10 cellular contexts compared by ENCODE assay signal in genomic region chr16:87836844-87837581, GRCh38. TPM values are rescaled to one million over a fixed set of nuclear protein-coding genes. Genes with fewer than 3 reads are reported as not detected.
A peak's percentile ranks its signal among the peaks of the same experiment; 100 is the strongest.
DNase-seq lines count a peak whose midpoint lies in the region; ATAC-seq and TF ChIP-seq lines count a peak whose summit lies in the region.
"Had no signal": no experiment of that assay in that cellular context is flagged by ENCODE, and none has a peak within 500 bp of the region (broad histone marks: within the 10 kb centered on the region; RNA-seq: fewer than 3 reads in every experiment).

No MANE protein-coding gene starts in this region.

- peaks cover 50% of the 10 kb centered on the region for H3K36me3 Mint-ChIP-seq in activated naive CD8-positive, alpha-beta T cell treated with anti-CD3 and anti-CD28 coated beads, Interleukin-2, amount 50 U/mL, for 24 hours (ENCODE audit: low read depth)

- no peaks in the 10 kb centered on the region for H3K9me3 Mint-ChIP-seq in activated naive CD8-positive, alpha-beta T cell treated with anti-CD3 and anti-CD28 coated beads, Interleukin-2, amount 50 U/mL, for 24 hours

- ATAC-seq in HCT116 (0 out of 2 replicates have a peak, but pooled peaks have one; percentile 13), HG02981 (IDR thresholded peaks at IDR 0.05; ENCODE audit: unreplicated experiment) (no peak)
- no peak for ATAC-seq in activated naive CD8-positive, alpha-beta T cell treated with anti-CD3 and anti-CD28 coated beads, Interleukin-2, amount 50 U/mL, for 24 hours

- in situ Hi-C loops in KBM-7 (cut with MboI; ENCODE audit: low pct_unique_long_range_greater_than_20kb, low sequenced_read_pairs) = no loop called here
- in situ Hi-C loops in ACHN (cut with HindIII; ENCODE audit: low pct_ligation_motif_present, low pct_unique_long_range_greater_than_20kb, low sequenced_read_pairs) = no loop called here

- no peak for TF ChIP-seq POLR2A in HCT116 (IDR thresholded peaks at IDR 0.05; ENCODE audit: borderline replicate concordance, extremely low read depth, insufficient read depth, insufficient read length)

- no peak overlapping the region for H3K4me2 ChIP-seq in HCT116 (ENCODE audit: low read length)

- peaks cover 33% of the 10 kb centered on the region for H3K79me2 ChIP-seq in HCT116 (ENCODE audit: insufficient read depth, low read length)

- RAD21 ChIA-PET in HCT116 (lab: Charles Lee; ENCODE audit: low non-redundant PET in 1 of 2, low total read pairs in 2 of 2, uncharacterized antibody in 2 of 2, unreplicated experiment in 2 of 2) = no interaction called here

- DNase-seq in HCT116 (ENCODE audit: low read depth, low spot score) = no peak
- no peak for DNase-seq in activated naive CD8-positive, alpha-beta T cell treated with anti-CD3 and anti-CD28 coated beads, Interleukin-2, amount 50 U/mL, for 24 hours
- peak; percentile 88 for DNase-seq in foreskin melanocyte
- DNase-seq in occipital lobe (lab: John Stamatoyannopoulos, UW) = peak; percentile 39
- DNase-seq in DMS53 treated with DMSO at 0.1 percent for 48 hours (lab: John Stamatoyannopoulos, UW; ENCODE audit: unreplicated experiment) = no peak
- no peak for DNase-seq in KBM-7
- no peak for DNase-seq in ACHN
- DNase-seq: mammary epithelial cell had no signal

- no peak for TF ChIP-seq RAD21 in HCT116 (IDR thresholded peaks at IDR 0.05; ENCODE audit: low read depth)

- H3K27me3 ChIP-seq in HCT116 (ENCODE audit: insufficient read depth, low read length) = no peaks in the 10 kb centered on the region

- H3K9me3 ChIP-seq in HCT116 (ENCODE audit: control insufficient read depth in 1 of 2, insufficient read depth in 1 of 2, low read depth in 1 of 2, low read length in 2 of 2) = no peaks in the 10 kb centered on the region
- H3K9me3 ChIP-seq: thoracic aorta had no signal

- no peaks in the 10 kb centered on the region for H3K9me2 ChIP-seq in HCT116 (ENCODE audit: insufficient read depth)

- H3K36me3 ChIP-seq in HCT116 (ENCODE audit: control insufficient read depth in 1 of 2, insufficient read depth in 2 of 2, low read length in 2 of 2) = peaks cover 67 to 96% of the 10 kb centered on the region in 2 experiments
- H3K36me3 ChIP-seq: thoracic aorta had no signal

- no peak overlapping the region for H3K27ac ChIP-seq in HCT116 (ENCODE audit: low read depth, low read length)
- H3K27ac ChIP-seq: thoracic aorta had no signal

- H3K27ac Mint-ChIP-seq in activated naive CD8-positive, alpha-beta T cell treated with anti-CD3 and anti-CD28 coated beads, Interleukin-2, amount 50 U/mL, for 24 hours = peak overlapping the region; percentile 39

- CTCF ChIA-PET in HCT116 (lab: Charles Lee) = interaction anchor here (2.9 kb wide), 1 partner anchor 13 kb away, joined by 12 read pairs; no protein-coding TSS in a partner anchor

- H3K27me3 Mint-ChIP-seq in activated naive CD8-positive, alpha-beta T cell treated with anti-CD3 and anti-CD28 coated beads, Interleukin-2, amount 50 U/mL, for 24 hours = no peaks in the 10 kb centered on the region

- no TSS peak for BruUV-seq in HCT116 (replicated peaks; lab: Mats Ljungman, UMichigan)

- H3K4me1 Mint-ChIP-seq in activated naive CD8-positive, alpha-beta T cell treated with anti-CD3 and anti-CD28 coated beads, Interleukin-2, amount 50 U/mL, for 24 hours = peaks cover 5% of the 10 kb centered on the region

- H3K4me3 Mint-ChIP-seq in activated naive CD8-positive, alpha-beta T cell treated with anti-CD3 and anti-CD28 coated beads, Interleukin-2, amount 50 U/mL, for 24 hours = no peak overlapping the region

- no peak for TF ChIP-seq CTCF in HCT116 (IDR thresholded peaks at IDR 0.05 in 2 of 3, conservative IDR thresholded peaks at IDR 0.05 in 1 of 3; ENCODE audit: borderline replicate concordance in 1 of 3, insufficient read depth in 1 of 3, low read depth in 2 of 3, low read length in 2 of 3)

- no peak overlapping the region for H3K9ac ChIP-seq in HCT116 (ENCODE audit: low read length)

- no peaks in the 10 kb centered on the region for H3K4me1 ChIP-seq in HCT116 (ENCODE audit: control insufficient read depth in 1 of 2, insufficient read depth in 2 of 2, low read length in 2 of 2)

- no peak overlapping the region for H2AFZ ChIP-seq in HCT116 (ENCODE audit: low read depth, low read length, poor library complexity, severe bottlenecking)

- H4K20me1 ChIP-seq in HCT116 (ENCODE audit: insufficient read depth) = peaks cover 12% of the 10 kb centered on the region; the same call in 1 of the 2 replicates

- POLR2A ChIA-PET in HCT116 (lab: Charles Lee) = no interaction called here

- intact Hi-C loops in HCT116 (cut with micrococcal nuclease) = no loop called here

- H3K4me3 ChIP-seq in HCT116 (replicated peaks in 1 of 2; ENCODE audit: low read depth in 1 of 2, low read length in 2 of 2) = no peak overlapping the region
- H3K4me3 ChIP-seq: thoracic aorta had no signal

TF ChIP-seq in HCT116, 20 proteins besides CTCF, POLR2A, EP300 and RAD21:
- TF ChIP-seq ZFX (IDR thresholded peaks at IDR 0.05) (no peak), SP1 (IDR thresholded peaks at IDR 0.05; ENCODE audit: low read depth) (no peak), FOSL1 (IDR thresholded peaks at IDR 0.05; ENCODE audit: low read depth) (no peak), POLR2AphosphoS5 (IDR thresholded peaks at IDR 0.05; ENCODE audit: low read depth, low read length) (peak; percentile 28; the same call in 1 of the 2 replicates)

RNA-seq across cellular contexts. Expression of gene SLC7A5, which starts 32.3 kb away (rescaled TPM):
- total RNA-seq in HCT116 (2021; ENCODE audit: unreplicated experiment) (482 TPM), occipital lobe (16.5 TPM)
- polyA plus RNA-seq in HCT116 (2012) = 533 and 540 TPM in 2 replicates

Comparison
In these comparisons a context has a peak if more than half of its experiments do, and no peak if none do; other contexts are left out.
1. DNase-seq: peak in foreskin melanocyte (single experiment) and occipital lobe (single experiment); none in HCT116 (single experiment), activated naive CD8-positive, alpha-beta T cell treated with anti-CD3 and anti-CD28 coated beads, Interleukin-2, amount 50 U/mL, for 24 hours (single experiment), DMS53 treated with DMSO at 0.1 percent for 48 hours (single experiment), KBM-7 (single experiment) and ACHN (single experiment).
2. RNA of gene SLC7A5, which starts 32.3 kb away (total RNA-seq): 482 TPM in HCT116 (single experiment); 16.5 TPM in occipital lobe (single experiment); every median in the first group is over 10 times any median in the second.